ENCODE assay signal across 10 cellular contexts in genomic region chr14:36520601-36521525, GRCh38. TPM values are rescaled to one million over a fixed set of nuclear protein-coding genes. Genes with fewer than 3 reads are reported as not detected.
DNase-seq lines count a peak whose midpoint lies in the region; ATAC-seq, FAIRE-seq and TF ChIP-seq lines count a peak whose summit lies in the region.
"Had no signal": no experiment of that assay in that cellular context is flagged by ENCODE, and none has a peak within 500 bp of the region (broad histone marks: within the 10 kb centered on the region; RNA-seq: fewer than 3 reads in every experiment).

No MANE protein-coding gene starts in this region.

- TF ChIP-seq RAD21 in HepG2 (CRISPR knock-in tag; IDR thresholded peaks at IDR 0.05) = peak; percentile 60; the same call in 1 of the 2 replicates

- no peaks in the 10 kb centered on the region; the same call in 1 of the 2 replicates for H4K20me1 ChIP-seq in HepG2 (ENCODE audit: insufficient read depth, low read length)
- H4K20me1 ChIP-seq: BLaER1 treated with 17β-estradiol and CSF1 and Interleukin-3, amounts not matched to agents 10 nM and 100 nM had no signal

- FAIRE-seq in HepG2 (lab: Jason Lieb, UNC) = peak; percentile 18
- FAIRE-seq: TTC549 had no signal

- H3K4me1 ChIP-seq in HepG2 (ENCODE audit: insufficient read depth, low read length) = 0 out of 2 replicates have a peak, but pooled peaks cover 15% of the 10 kb centered on the region
- H3K4me1 ChIP-seq: BLaER1 treated with 17β-estradiol and CSF1 and Interleukin-3, amounts not matched to agents 10 nM and 100 nM had no signal

- H3K36me3 ChIP-seq in HepG2 (replicated peaks in 1 of 2; ENCODE audit: control insufficient read depth in 1 of 2, insufficient read depth in 2 of 2, low read length in 2 of 2) = no peaks in the 10 kb centered on the region
- H3K36me3 ChIP-seq: BLaER1 treated with 17β-estradiol and CSF1 and Interleukin-3, amounts not matched to agents 10 nM and 100 nM had no signal

- no peak overlapping the region for H3K27ac ChIP-seq in HepG2 (ENCODE audit: extremely low read length, insufficient read depth, low read length)
- H3K27ac ChIP-seq: BLaER1 treated with 17β-estradiol and CSF1 and Interleukin-3, amounts not matched to agents 10 nM and 100 nM had no signal

- ATAC-seq in HepG2 (peak; percentile 87), GM19351 (IDR thresholded peaks at IDR 0.05; ENCODE audit: unreplicated experiment) (no peak)

- CTCF ChIA-PET in HepG2 (lab: Yijun Ruan, JAX; ENCODE audit: low intra/inter-chr PET ratio, low total read pairs) = interaction anchor here (1.1 to 1.6 kb wide), 2 partner anchors 84 to 421 kb away, joined by 3 to 6 read pairs; no protein-coding TSS in a partner anchor

- no peaks in the 10 kb centered on the region for H3K9me3 ChIP-seq in HepG2 (ENCODE audit: low read length)

- peak overlapping the region in 2 of 3 experiments; percentile 1 to 20; a peak in 2 of 6 replicates for H3K4me3 ChIP-seq in HepG2 (replicated peaks in 1 of 3; ENCODE audit: insufficient read depth in 1 of 3, low read depth in 2 of 3, low read length in 3 of 3)
- H3K4me3 ChIP-seq: BLaER1 treated with 17β-estradiol and CSF1 and Interleukin-3, amounts not matched to agents 10 nM and 100 nM had no signal

- TF ChIP-seq EP300 in HepG2 (IDR thresholded peaks at IDR 0.05; ENCODE audit: low read depth in 2 of 2, low read length in 2 of 2) (no peak), HepG2 (CRISPR knock-in tag; IDR thresholded peaks at IDR 0.05; ENCODE audit: borderline replicate concordance) (no peak)

- POLR2A ChIA-PET in HepG2 (lab: Yijun Ruan, JAX) = no interaction called here

- peaks cover 55 to 92% of the 10 kb centered on the region in 2 experiments for H3K27me3 ChIP-seq in HepG2 (ENCODE audit: control insufficient read depth in 1 of 2, insufficient read depth in 2 of 2, low read length in 2 of 2)

- no peak for TF ChIP-seq POLR2A in HepG2 (IDR thresholded peaks at IDR 0.05; ENCODE audit: insufficient read depth in 1 of 2, low read depth in 2 of 2, low read length in 2 of 2)

- peak; percentile 83 for TF ChIP-seq CTCF in HepG2 (CRISPR knock-in tag; IDR thresholded peaks at IDR 0.05)

- peak overlapping the region; percentile 54 for H3K4me2 ChIP-seq in HepG2 (ENCODE audit: low read depth, low read length)
- H3K4me2 ChIP-seq: BLaER1 treated with 17β-estradiol and CSF1 and Interleukin-3, amounts not matched to agents 10 nM and 100 nM had no signal

- no peak overlapping the region for H3K9ac ChIP-seq in HepG2 (ENCODE audit: insufficient read depth, low read depth, low read length)
- H3K9ac ChIP-seq: BLaER1 treated with 17β-estradiol and CSF1 and Interleukin-3, amounts not matched to agents 10 nM and 100 nM had no signal

- no peak overlapping the region for H2AFZ ChIP-seq in HepG2 (ENCODE audit: low read length)

- 14% methylated on average over 63 of the region's 63 CpGs for WGBS in HepG2 (ENCODE audit: low lambda C conversion rate)

- DNase-seq in NCI-H1436 (lab: John Stamatoyannopoulos, UW) = peak; percentile 41
- DNase-seq in NCI-H1436 treated with DMSO at 0.1 percent for 48 hours (lab: John Stamatoyannopoulos, UW) = no peak
- DNase-seq in NCI-H1092 treated with DMSO at 0.1 percent for 48 hours (lab: John Stamatoyannopoulos, UW) = peak; percentile 88
- peak; percentile 4 for DNase-seq in amniotic stem cell (lab: John Stamatoyannopoulos, UW)
- peak; percentile 44 for DNase-seq in HepG2 (ENCODE audit: low spot score)
- no peak for DNase-seq in SIG-M5 (lab: John Stamatoyannopoulos, UW)
- no peak for DNase-seq in germinal center (ENCODE audit: low spot score)

- in situ Hi-C loops in HepG2 (cut with HindIII; ENCODE audit: extremely low pct_ligation_motif_present, low pct_unique_long_range_greater_than_20kb) = loop anchor here (10.0 kb wide), 2 partner anchors 316 to 446 kb away; no protein-coding TSS in a partner anchor

- intact Hi-C loops in HepG2 (cut with micrococcal nuclease; ENCODE audit: unreplicated experiment) = loop anchor here (10.0 kb wide), 2 partner anchors 316 to 416 kb away; no protein-coding TSS in a partner anchor

- BruUV-seq in HepG2 (replicated peaks; lab: Mats Ljungman, UMichigan) = no TSS peak

- no peaks in the 10 kb centered on the region for H3K79me2 ChIP-seq in HepG2 (ENCODE audit: insufficient read depth, low read length)

TF ChIP-seq in HepG2, 621 proteins besides CTCF, POLR2A, EP300 and RAD21 (continues in another document):
- TF ChIP-seq TFDP2 (CRISPR knock-in tag; IDR thresholded peaks at IDR 0.05) = peak; percentile 55; the same call in 1 of the 2 replicates
- peak; percentile 12; the same call in 1 of the 2 replicates for TF ChIP-seq ZNF350 (CRISPR knock-in tag; IDR thresholded peaks at IDR 0.05; ENCODE audit: borderline replicate concordance, low read depth)
- TF ChIP-seq RORA (CRISPR knock-in tag; IDR thresholded peaks at IDR 0.05) = no peak
- 0 out of 2 replicates have a peak, but pooled peaks have one; percentile 49 for TF ChIP-seq ZNF749 (CRISPR knock-in tag; IDR thresholded peaks at IDR 0.05; ENCODE audit: borderline replicate concordance)
- TF ChIP-seq ZNF280D (CRISPR knock-in tag; IDR thresholded peaks at IDR 0.05) = no peak

RNA-seq across cellular contexts. Expression of gene NKX2-1, which starts 0.8 kb away (rescaled TPM):
- total RNA-seq in HepG2 (2016; rRNA removed; fragmentation: Illumina TruSeq; extraction: Trizol) = not detected in 2 replicates
- total RNA-seq in HepG2 (2016; cell fraction: cytosol; rRNA removed; fragmentation: Illumina TruSeq; extraction: Trizol; ENCODE audit: low read depth) = not detected in 2 replicates
- not detected in 2 replicates for total RNA-seq in HepG2 (2016; cell fraction: insoluble cytoplasmic fraction; rRNA removed; fragmentation: Illumina TruSeq; extraction: Trizol)
- not detected in 2 replicates for total RNA-seq in HepG2 (2016; cell fraction: membrane; rRNA removed; fragmentation: Illumina TruSeq; extraction: Trizol)
- total RNA-seq in HepG2 (2016; cell fraction: nucleus; rRNA removed; fragmentation: Illumina TruSeq; extraction: Trizol) = not detected in 2 replicates
- not detected in 2 replicates for polyA plus RNA-seq in HepG2 (2011; rRNA removed)
- polyA plus RNA-seq in HepG2 (2011; cell fraction: cytosol; rRNA removed) = not detected in 2 replicates
- polyA plus RNA-seq in HepG2 (2011; cell fraction: nucleus; rRNA removed) = not detected in 2 replicates
- not detected in 2 replicates for polyA plus RNA-seq in HepG2 (2012)
- not detected in 2 replicates for polyA plus RNA-seq in HepG2 (2016; cell fraction: cytosol; fragmentation: Illumina TruSeq; extraction: Trizol; ENCODE audit: low read depth)
- not detected in 2 replicates for polyA plus RNA-seq in HepG2 (2016; cell fraction: insoluble cytoplasmic fraction; fragmentation: Illumina TruSeq; extraction: Trizol; ENCODE audit: low read depth)
- not detected in 2 replicates for polyA plus RNA-seq in HepG2 (2016; cell fraction: membrane; fragmentation: Illumina TruSeq; extraction: Trizol; ENCODE audit: low read depth)
- polyA plus RNA-seq in HepG2 (2016; cell fraction: nucleus; fragmentation: Illumina TruSeq; extraction: Trizol; ENCODE audit: insufficient read depth, low read depth) = not detected in 2 replicates
- polyA minus RNA-seq in HepG2 (2011; rRNA and poly(A)+ RNA removed; ENCODE audit: low replicate concordance) = not detected in 2 replicates
- polyA minus RNA-seq in HepG2 (2011; cell fraction: cytosol; rRNA and poly(A)+ RNA removed) = not detected in 2 replicates
- polyA minus RNA-seq in HepG2 (2011; cell fraction: nucleus; rRNA and poly(A)+ RNA removed) = not detected in 2 replicates

Comparison
In these comparisons a context has a peak if more than half of its experiments do, and no peak if none do; other contexts are left out.
1. DNase-seq: peak in NCI-H1436 (single experiment), NCI-H1092 treated with DMSO at 0.1 percent for 48 hours (single experiment), amniotic stem cell (single experiment) and HepG2 (single experiment); none in NCI-H1436 treated with DMSO at 0.1 percent for 48 hours (single experiment), SIG-M5 (single experiment) and germinal center (single experiment).